In genomic region chr4:184143770-184144564, GRCh38 we compare ENCODE assay signal across 1 cellular context.
TF ChIP-seq lines count a peak whose summit lies in the region.

No MANE protein-coding gene starts in this region.

TF ChIP-seq in H1, 55 proteins besides CTCF, POLR2A, EP300 and RAD21:
- no peak for TF ChIP-seq GABPA (IDR thresholded peaks at IDR 0.05; ENCODE audit: borderline replicate concordance, insufficient read depth, low read length)
- TF ChIP-seq MAFK (IDR thresholded peaks at IDR 0.05; ENCODE audit: low read depth, low read length) = no peak
- no peak for TF ChIP-seq GTF2F1 (IDR thresholded peaks at IDR 0.05; ENCODE audit: borderline replicate concordance, low read depth, low read length)
- TF ChIP-seq CHD2 (IDR thresholded peaks at IDR 0.05; ENCODE audit: low read length) = no peak
- no peak for TF ChIP-seq FOSL1 (IDR thresholded peaks at IDR 0.05; ENCODE audit: insufficient read depth, low read depth, low read length)
- no peak for TF ChIP-seq SUZ12 (IDR thresholded peaks at IDR 0.05; ENCODE audit: low read length)
- no peak for TF ChIP-seq BRCA1 (IDR thresholded peaks at IDR 0.05; ENCODE audit: low read depth, low read length)
- no peak for TF ChIP-seq RNF2 (IDR thresholded peaks at IDR 0.05; ENCODE audit: borderline replicate concordance, low read depth, low read length, missing control alignments, poor library complexity, severe bottlenecking)
- TF ChIP-seq KDM1A (IDR thresholded peaks at IDR 0.05; ENCODE audit: borderline replicate concordance, low read length) = no peak
- TF ChIP-seq E2F6 (IDR thresholded peaks at IDR 0.05) = no peak
- no peak for TF ChIP-seq CREB1 (IDR thresholded peaks at IDR 0.05)
- no peak for TF ChIP-seq JUN (IDR thresholded peaks at IDR 0.05; ENCODE audit: low read depth, low read length)
- TF ChIP-seq ASH2L (IDR thresholded peaks at IDR 0.05; ENCODE audit: low read length) = no peak
- no peak for TF ChIP-seq TBP (IDR thresholded peaks at IDR 0.05; ENCODE audit: low read depth, low read length)
- TF ChIP-seq RXRA (IDR thresholded peaks at IDR 0.05; ENCODE audit: insufficient read depth, low read depth, low read length) = no peak
- no peak for TF ChIP-seq RBBP5 (IDR thresholded peaks at IDR 0.05; ENCODE audit: borderline replicate concordance, low read depth, low read length)
- no peak for TF ChIP-seq NANOG (IDR thresholded peaks at IDR 0.05; ENCODE audit: insufficient read depth, low read depth, low read length, poor library complexity, severe bottlenecking)
- TF ChIP-seq ZNF274 (IDR thresholded peaks at IDR 0.05; ENCODE audit: borderline replicate concordance, extremely low read depth, low read length) = no peak
